In the genomic region with DNA sequence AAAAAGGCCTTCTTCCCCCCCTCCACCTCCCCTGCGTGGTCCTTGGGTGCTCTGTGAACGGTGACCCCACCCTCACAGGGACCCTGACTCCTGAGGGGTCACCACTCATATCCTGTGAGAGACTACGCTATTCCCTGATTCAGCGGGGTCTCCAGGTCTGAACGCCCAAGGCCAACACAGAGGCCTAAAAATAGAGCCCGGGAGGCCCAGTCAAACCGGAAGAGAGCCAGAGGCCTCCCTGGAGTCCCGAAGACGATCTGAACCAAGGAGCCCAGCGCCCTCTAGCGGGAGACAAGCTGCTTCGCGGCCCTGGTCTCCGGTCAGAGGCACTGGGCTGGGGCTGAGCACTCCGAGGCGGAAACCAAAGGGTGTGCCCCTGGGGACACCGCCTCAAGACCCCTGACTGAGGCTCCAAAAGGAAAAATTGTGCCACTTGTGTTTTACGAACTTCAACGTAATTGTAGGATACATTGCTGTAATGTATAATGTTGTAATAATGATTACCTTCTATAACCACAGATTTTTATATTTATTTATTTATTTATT, we compare ENCODE assay signal across 8 cellular contexts. TPM values are rescaled to one million over a fixed set of nuclear protein-coding genes. Genes with fewer than 3 reads are reported as not detected.
DNase-seq lines count a peak whose midpoint lies in the region; ATAC-seq and TF ChIP-seq lines count a peak whose summit lies in the region.

No MANE protein-coding gene starts in this region.

- peak; percentile 77 for ATAC-seq in GM18499 (IDR thresholded peaks at IDR 0.05; ENCODE audit: insufficient read depth, unreplicated experiment)
- peak; percentile 95 for ATAC-seq in HG02943 (IDR thresholded peaks at IDR 0.05; ENCODE audit: low read depth, unreplicated experiment)
- peak; percentile 97 for ATAC-seq in left ventricle myocardium superior

- intact Hi-C loops in left ventricle myocardium superior (cut with micrococcal nuclease) (loop anchor here (5.0 to 10.0 kb wide), 2 partner anchors 83 to 196 kb away; no protein-coding TSS in a partner anchor), uterus (cut with DNase I; ENCODE audit: low total_unique reads) (loop anchor here (2.0 kb wide), 1 partner anchor 195 kb away; no protein-coding TSS in a partner anchor)

- peak overlapping the region; percentile 61 for H3K4me3 ChIP-seq in adipocyte (ENCODE audit: low read length)
- H3K4me3 ChIP-seq in uterus = peak overlapping the region; percentile 0 to 13

- peak overlapping the region; percentile 89 to 96 for H3K27ac ChIP-seq in uterus

- TF ChIP-seq POLR2A in uterus (IDR thresholded peaks at IDR 0.05) = peak in 1 of 2 donors; percentile 4

- H3K9ac ChIP-seq in adipocyte (ENCODE audit: low read length) = peak overlapping the region; percentile 91

- peak; percentile 95 to 98 (median 96) for TF ChIP-seq CTCF in uterus (IDR thresholded peaks at IDR 0.05)

- H3K27me3 ChIP-seq in adipocyte (replicated peaks; ENCODE audit: control insufficient read depth, insufficient read depth, low read length) (no peaks in the 10 kb centered on the region), uterus (no peaks in the 10 kb centered on the region)

- H3K36me3 ChIP-seq in adipocyte (ENCODE audit: control insufficient read depth, insufficient read depth, low read length, severe bottlenecking) = no peaks in the 10 kb centered on the region
- H3K36me3 ChIP-seq in uterus = no peaks in the 10 kb centered on the region

- DNase-seq in NCI-H146 treated with DMSO at 0.1 percent for 48 hours (lab: John Stamatoyannopoulos, UW; ENCODE audit: unreplicated experiment) (peak; percentile 79), T follicular helper cell (ENCODE audit: low read depth) (peak; percentile 91), adipocyte (ENCODE audit: low read depth) (peak; percentile 99), left ventricle myocardium superior (peak; percentile 95), putamen (ENCODE audit: low spot score) (peak; percentile 92), uterus (peak; percentile 97)

- H3K4me1 ChIP-seq in adipocyte (ENCODE audit: control insufficient read depth, insufficient read depth, low read length) (peaks cover 11% of the 10 kb centered on the region), uterus (peaks cover 0 to 6% of the 10 kb centered on the region in 2 donors)

- no peaks in the 10 kb centered on the region for H3K9me3 ChIP-seq in adipocyte (ENCODE audit: control insufficient read depth, low read length)
- no peaks in the 10 kb centered on the region for H3K9me3 ChIP-seq in uterus

RNA-seq across cellular contexts. Expression of gene PSEN2, which starts 42.4 kb away (rescaled TPM):
- total RNA-seq in left ventricle myocardium superior = 22.8 TPM
- 10 to 100 TPM; 12.8 to 80.9 (median 31.3) TPM for total RNA-seq in uterus

Comparison
In these comparisons a context has a peak if more than half of its experiments do, and no peak if none do; other contexts are left out.
1. Peak in every context shown above with its lines: DNase-seq, ATAC-seq, H3K4me3 ChIP-seq and H3K27ac ChIP-seq.